ENCODE assay signal across 22 cellular contexts in the genomic region with DNA sequence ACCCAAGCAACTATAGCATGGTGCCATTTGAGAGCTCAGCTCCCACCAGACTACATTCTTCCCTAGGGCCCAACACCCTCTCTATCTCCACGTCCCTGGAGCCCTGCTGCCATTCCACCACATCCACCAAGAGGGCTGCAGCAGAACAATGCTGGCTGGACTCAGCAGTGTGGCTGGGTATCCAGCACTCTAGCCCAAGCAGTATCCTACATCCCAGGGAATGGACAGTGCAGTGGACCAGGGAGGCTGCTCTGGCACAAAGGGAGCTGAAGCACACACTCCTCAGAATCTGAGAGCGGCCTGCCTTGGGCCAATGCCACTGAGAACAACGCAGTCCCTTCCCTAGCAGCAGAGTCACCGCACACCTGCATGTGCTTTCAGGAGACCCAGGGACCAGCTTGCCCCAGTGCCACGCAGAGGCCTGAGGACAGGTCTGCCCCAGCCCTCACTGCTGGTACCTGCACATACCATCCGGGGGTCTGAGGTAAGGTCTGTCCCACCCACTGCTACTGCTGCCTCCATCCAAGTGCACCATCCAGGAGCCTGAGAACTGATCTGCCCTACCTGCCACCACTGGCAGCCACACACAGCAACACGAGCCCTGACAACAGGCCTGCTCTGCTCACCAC.
DNase-seq lines count a peak whose midpoint lies in the region; ATAC-seq, FAIRE-seq and TF ChIP-seq lines count a peak whose summit lies in the region.
"Had no signal": no experiment of that assay in that cellular context is flagged by ENCODE, and none has a peak within 500 bp of the region (broad histone marks: within the 10 kb centered on the region; RNA-seq: fewer than 3 reads in every experiment).

No MANE protein-coding gene starts in this region.

- TF ChIP-seq EP300 in H1 (IDR thresholded peaks at IDR 0.05; ENCODE audit: borderline replicate concordance in 1 of 2, low read depth in 2 of 2, low read length in 2 of 2), result no peak
- no peak for TF ChIP-seq EP300 in HepG2 (IDR thresholded peaks at IDR 0.05; ENCODE audit: low read depth in 2 of 2, low read length in 2 of 2)
- no peak for TF ChIP-seq EP300 in HepG2 (CRISPR knock-in tag; IDR thresholded peaks at IDR 0.05; ENCODE audit: borderline replicate concordance)

- no peak overlapping the region for H3K18ac ChIP-seq in H1 (ENCODE audit: extremely low read depth, low read length)

- no peak overlapping the region for H3K4me3 Mint-ChIP-seq in stimulated activated effector memory CD8-positive, alpha-beta T cell treated with anti-CD3 and anti-CD28 coated beads, Interleukin-12 subunit alpha, Interleukin-12 subunit beta, amount 100 ng/mL, for 72 hours
- H3K4me3 Mint-ChIP-seq: CD4-positive, CD25-positive, alpha-beta regulatory T cell; CD8-positive, alpha-beta memory T cell; H9 had no signal

- H3K23ac ChIP-seq in H1 (ENCODE audit: insufficient read length), result no peak overlapping the region

- no peaks in the 10 kb centered on the region for H3K79me1 ChIP-seq in H1 (ENCODE audit: low read depth, low read length)

- H4K91ac ChIP-seq in H1 (replicated peaks; ENCODE audit: insufficient read length, low read length), result no peak overlapping the region

- intact Hi-C loops in HepG2 (cut with micrococcal nuclease; ENCODE audit: unreplicated experiment) (no loop called here), upper lobe of right lung (cut with DNase I) (no loop called here)

- TF ChIP-seq CTCF in H1 (IDR thresholded peaks at IDR 0.05; ENCODE audit: control extremely low read depth in 1 of 3, insufficient read depth in 1 of 3, low read depth in 1 of 3, low read length in 3 of 3) (no peak), HepG2 (CRISPR knock-in tag; IDR thresholded peaks at IDR 0.05) (no peak), upper lobe of right lung (IDR thresholded peaks at IDR 0.05) (no peak)

- 90% methylated on average over 7 of the region's 7 CpGs; no CpG with 5 or more reads in 1 of the 2 experiments for WGBS in H1 (ENCODE audit: extremely low coverage in 1 of 2, insufficient coverage in 1 of 2, insufficient read length in 1 of 2, insufficient replicate concordance in 2 of 2, low coverage in 1 of 2, low lambda C conversion rate in 2 of 2, missing lambda C conversion rate in 1 of 2), 2 experiments
- 100% methylated on average over 1 of the region's 7 CpGs for WGBS in HepG2 (ENCODE audit: low lambda C conversion rate)

- no peak overlapping the region for H2BK5ac ChIP-seq in H1 (ENCODE audit: low read depth, low read length)

- no peak overlapping the region for H2BK120ac ChIP-seq in H1 (replicated peaks; ENCODE audit: low read depth, low read length)

- CTCF ChIA-PET in H1 (lab: Charles Lee; ENCODE audit: partially characterized antibody), result interaction anchor here (1.2 to 1.4 kb wide), 2 partner anchors 18 to 155 kb away, joined by 3 to 5 read pairs; no protein-coding TSS in a partner anchor
- CTCF ChIA-PET in HepG2 (lab: Yijun Ruan, JAX; ENCODE audit: low intra/inter-chr PET ratio, low total read pairs), result no interaction called here

- peaks cover 6% of the 10 kb centered on the region for H3K4me1 Mint-ChIP-seq in stimulated activated effector memory CD8-positive, alpha-beta T cell treated with anti-CD3 and anti-CD28 coated beads, Interleukin-12 subunit alpha, Interleukin-12 subunit beta, amount 100 ng/mL, for 72 hours
- H3K4me1 Mint-ChIP-seq: CD4-positive, CD25-positive, alpha-beta regulatory T cell; CD8-positive, alpha-beta memory T cell; H9 had no signal

- TF ChIP-seq POLR2A in H1 (IDR thresholded peaks at IDR 0.05; ENCODE audit: control extremely low read depth in 1 of 2, low read depth in 2 of 2, low read length in 2 of 2) (no peak), HepG2 (IDR thresholded peaks at IDR 0.05; ENCODE audit: insufficient read depth in 1 of 2, low read depth in 2 of 2, low read length in 2 of 2) (no peak)

- H3K79me2 ChIP-seq in H1 (ENCODE audit: control insufficient read depth in 1 of 2, insufficient read depth in 2 of 2, low read length in 2 of 2), result no peaks in the 10 kb centered on the region
- no peaks in the 10 kb centered on the region for H3K79me2 ChIP-seq in HepG2 (ENCODE audit: insufficient read depth, low read length)

- TF ChIP-seq RAD21 in H1 (IDR thresholded peaks at IDR 0.05 in 1 of 2, conservative IDR thresholded peaks at IDR 0.05 in 1 of 2; ENCODE audit: low read depth in 2 of 2, low read length in 2 of 2) (no peak), HepG2 (CRISPR knock-in tag; IDR thresholded peaks at IDR 0.05) (no peak)

- ATAC-seq in HepG2, result peak; percentile 36
- peak; percentile 32 for ATAC-seq in stimulated activated effector memory CD8-positive, alpha-beta T cell treated with anti-CD3 and anti-CD28 coated beads, Interleukin-12 subunit alpha, Interleukin-12 subunit beta, amount 100 ng/mL, for 72 hours
- ATAC-seq in upper lobe of right lung, result peak; percentile 41
- ATAC-seq: GM12878 had no signal

- H3K23me2 ChIP-seq in H1 (ENCODE audit: low read depth, low read length), result no peaks in the 10 kb centered on the region

- no peak overlapping the region for H3K4me3 ChIP-seq in H1 (ENCODE audit: extremely low read depth in 1 of 4, insufficient read depth in 2 of 4, low read depth in 3 of 4, low read length in 4 of 4)
- no peak overlapping the region for H3K4me3 ChIP-seq in HepG2 (replicated peaks in 1 of 3; ENCODE audit: insufficient read depth in 1 of 3, low read depth in 2 of 3, low read length in 3 of 3)
- no peak overlapping the region for H3K4me3 ChIP-seq in upper lobe of right lung
- H3K4me3 ChIP-seq: GM12878 had no signal

- H3K9me3 Mint-ChIP-seq in stimulated activated effector memory CD8-positive, alpha-beta T cell treated with anti-CD3 and anti-CD28 coated beads, Interleukin-12 subunit alpha, Interleukin-12 subunit beta, amount 100 ng/mL, for 72 hours, result peaks cover 19% of the 10 kb centered on the region

- H3K4ac ChIP-seq in H1 (replicated peaks; ENCODE audit: insufficient read length, low read depth, low read length), result no peak overlapping the region

- no peak overlapping the region for H2AK5ac ChIP-seq in H1 (ENCODE audit: low read depth, low read length)

- no peaks in the 10 kb centered on the region for H3K36me3 Mint-ChIP-seq in stimulated activated effector memory CD8-positive, alpha-beta T cell treated with anti-CD3 and anti-CD28 coated beads, Interleukin-12 subunit alpha, Interleukin-12 subunit beta, amount 100 ng/mL, for 72 hours

- no peak overlapping the region for H2BK12ac ChIP-seq in H1 (ENCODE audit: low read depth, low read length)

- FAIRE-seq in H1 (lab: Jason Lieb, UNC) (no peak), HepG2 (lab: Jason Lieb, UNC) (no peak)
- FAIRE-seq: A204.1, GM12878 had no signal

- no peak overlapping the region for H4K5ac ChIP-seq in H1 (ENCODE audit: insufficient read length, low read depth, low read length)

- H3K27ac Mint-ChIP-seq in stimulated activated effector memory CD8-positive, alpha-beta T cell treated with anti-CD3 and anti-CD28 coated beads, Interleukin-12 subunit alpha, Interleukin-12 subunit beta, amount 100 ng/mL, for 72 hours, result no peak overlapping the region
- H3K27ac Mint-ChIP-seq: CD4-positive, CD25-positive, alpha-beta regulatory T cell; CD8-positive, alpha-beta memory T cell; H9 had no signal

- no peak overlapping the region for H3K9ac ChIP-seq in H1 (replicated peaks in 1 of 4; ENCODE audit: extremely low read depth in 1 of 4, low read depth in 3 of 4, low read length in 3 of 4)
- no peak overlapping the region for H3K9ac ChIP-seq in HepG2 (ENCODE audit: insufficient read depth, low read depth, low read length)

- H3K27me3 ChIP-seq in H1 (replicated peaks in 1 of 4; ENCODE audit: control insufficient read depth in 3 of 4, extremely low read depth in 1 of 4, insufficient read depth in 3 of 4, low read length in 3 of 4), result no peaks in the 10 kb centered on the region
- no peaks in the 10 kb centered on the region for H3K27me3 ChIP-seq in HepG2 (ENCODE audit: control insufficient read depth in 1 of 2, insufficient read depth in 2 of 2, low read length in 2 of 2)
- no peaks in the 10 kb centered on the region for H3K27me3 ChIP-seq in upper lobe of right lung
- H3K27me3 ChIP-seq: BE2C had no signal

- H4K20me1 ChIP-seq in H1 (replicated peaks in 1 of 2; ENCODE audit: control insufficient read depth in 1 of 2, insufficient read depth in 2 of 2, low read length in 2 of 2) (no peaks in the 10 kb centered on the region), HepG2 (ENCODE audit: insufficient read depth, low read length) (no peaks in the 10 kb centered on the region)

- no peaks in the 10 kb centered on the region for H3K4me1 ChIP-seq in H1 (replicated peaks in 1 of 4; ENCODE audit: control insufficient read depth in 3 of 4, insufficient read depth in 4 of 4, low read length in 3 of 4)
- H3K4me1 ChIP-seq in HepG2 (ENCODE audit: insufficient read depth, low read length), result peaks cover 6% of the 10 kb centered on the region
- no peaks in the 10 kb centered on the region for H3K4me1 ChIP-seq in upper lobe of right lung
- H3K4me1 ChIP-seq: BE2C had no signal

- H3K56ac ChIP-seq in H1 (replicated peaks; ENCODE audit: insufficient read length, low read depth, low read length), result no peak overlapping the region

- in situ Hi-C loops in HepG2 (cut with HindIII; ENCODE audit: extremely low pct_ligation_motif_present, low pct_unique_long_range_greater_than_20kb), result no loop called here

- H3K36me3 ChIP-seq in H1 (ENCODE audit: control insufficient read depth in 2 of 4, insufficient read depth in 4 of 4, low read length in 3 of 4) (peaks cover 0 to 3% (median 1%) of the 10 kb centered on the region in 4 experiments; a peak in 1 of 8 replicates), HepG2 (replicated peaks in 1 of 2; ENCODE audit: control insufficient read depth in 1 of 2, insufficient read depth in 2 of 2, low read length in 2 of 2) (no peaks in the 10 kb centered on the region), upper lobe of right lung (no peaks in the 10 kb centered on the region)
- H3K36me3 ChIP-seq: BE2C had no signal

- H3K27ac ChIP-seq in H1 (ENCODE audit: low read depth, low read length) (no peak overlapping the region), HepG2 (ENCODE audit: extremely low read length, insufficient read depth, low read length) (no peak overlapping the region), upper lobe of right lung (no peak overlapping the region)

- DNase-seq in H1 (ENCODE audit: low read depth in 1 of 2, low spot score in 2 of 2) (no peak), HepG2 (ENCODE audit: low spot score) (no peak), upper lobe of right lung (no peak), NCI-H2107 treated with DMSO at 0.1 percent for 48 hours (lab: John Stamatoyannopoulos, UW; ENCODE audit: unreplicated experiment) (no peak), NCI-H345 treated with DMSO at 0.1 percent for 48 hours (lab: John Stamatoyannopoulos, UW; ENCODE audit: unreplicated experiment) (no peak), glomerular visceral epithelial cell (ENCODE audit: extremely low spot score) (no peak), UCSD-AML1 (lab: John Stamatoyannopoulos, UW; ENCODE audit: unreplicated experiment) (no peak)
- no peak for DNase-seq in stimulated activated effector memory CD8-positive, alpha-beta T cell treated with anti-CD3 and anti-CD28 coated beads, Interleukin-12 subunit alpha, Interleukin-12 subunit beta, amount 100 ng/mL, for 72 hours (ENCODE audit: low spot score in 2 of 2)
- DNase-seq: ACHN; BE2C; C1 segment of cervical spinal cord; CD4-positive, CD25-positive, alpha-beta regulatory T cell; CD8-positive, alpha-beta memory T cell; COR-L47; DMS 273 treated with DMSO at 0.1 percent for 48 hours; DMS53; DND-41; EL; GOT3; H9 had no signal

- H3K4me2 ChIP-seq in H1 (ENCODE audit: insufficient read depth in 1 of 2, low read depth in 2 of 2, low read length in 2 of 2) (no peak overlapping the region), HepG2 (ENCODE audit: low read depth, low read length) (no peak overlapping the region)

- peak overlapping the region; percentile 71; the same call in 1 of the 2 replicates for H4K8ac ChIP-seq in H1 (ENCODE audit: extremely low read depth, insufficient read depth, low read length)

- H2BK20ac ChIP-seq in H1 (ENCODE audit: low read length), result no peak overlapping the region

- no TSS peak for BruUV-seq in HepG2 (replicated peaks; lab: Mats Ljungman, UMichigan)

- H2BK15ac ChIP-seq in H1 (ENCODE audit: low read length), result peak overlapping the region; percentile 46; the same call in 1 of the 2 replicates

- H3K9me3 ChIP-seq in H1 (ENCODE audit: insufficient read depth in 2 of 2, low read depth in 1 of 2, low read length in 1 of 2) (peaks cover 0 to 2% of the 10 kb centered on the region in 2 experiments; a peak in 1 of 4 replicates), HepG2 (ENCODE audit: low read length) (no peaks in the 10 kb centered on the region), upper lobe of right lung (no peaks in the 10 kb centered on the region)
- H3K9me3 ChIP-seq: BE2C had no signal

- H2AFZ ChIP-seq in H1 (ENCODE audit: low read length) (no peak overlapping the region), HepG2 (ENCODE audit: low read length) (no peak overlapping the region)

- no peak overlapping the region for H3K14ac ChIP-seq in H1 (ENCODE audit: insufficient read length)

- POLR2A ChIA-PET in H1 (lab: Charles Lee; ENCODE audit: partially characterized antibody) (no interaction called here), HepG2 (lab: Yijun Ruan, JAX) (no interaction called here)
